Comparison of ENCODE assay signal across 2 cellular contexts in the genomic region with DNA sequence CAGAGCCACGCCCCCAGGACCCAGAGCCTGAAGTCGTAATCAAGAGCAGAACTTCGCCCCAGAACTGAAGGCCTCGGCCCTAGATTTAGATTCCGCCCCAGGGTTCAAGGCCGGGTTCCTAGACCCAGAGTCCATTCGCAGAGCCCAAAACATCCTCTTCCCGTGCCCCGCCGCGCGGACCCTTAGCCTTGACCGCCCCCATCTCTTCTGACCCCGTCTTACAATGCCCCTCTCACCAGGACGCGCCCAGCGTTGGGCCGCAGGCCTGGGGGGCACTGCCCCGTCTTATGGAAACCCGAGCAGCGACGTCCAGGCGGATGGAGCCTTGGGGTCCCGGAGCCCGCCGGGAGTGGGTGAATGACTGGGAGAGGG.
TF ChIP-seq lines count a peak whose summit lies in the region.

No MANE protein-coding gene starts in this region.

TF ChIP-seq in GM23338, 12 proteins besides CTCF, POLR2A, EP300 and RAD21 (continues in another document):
- TF ChIP-seq, protein P1, sequence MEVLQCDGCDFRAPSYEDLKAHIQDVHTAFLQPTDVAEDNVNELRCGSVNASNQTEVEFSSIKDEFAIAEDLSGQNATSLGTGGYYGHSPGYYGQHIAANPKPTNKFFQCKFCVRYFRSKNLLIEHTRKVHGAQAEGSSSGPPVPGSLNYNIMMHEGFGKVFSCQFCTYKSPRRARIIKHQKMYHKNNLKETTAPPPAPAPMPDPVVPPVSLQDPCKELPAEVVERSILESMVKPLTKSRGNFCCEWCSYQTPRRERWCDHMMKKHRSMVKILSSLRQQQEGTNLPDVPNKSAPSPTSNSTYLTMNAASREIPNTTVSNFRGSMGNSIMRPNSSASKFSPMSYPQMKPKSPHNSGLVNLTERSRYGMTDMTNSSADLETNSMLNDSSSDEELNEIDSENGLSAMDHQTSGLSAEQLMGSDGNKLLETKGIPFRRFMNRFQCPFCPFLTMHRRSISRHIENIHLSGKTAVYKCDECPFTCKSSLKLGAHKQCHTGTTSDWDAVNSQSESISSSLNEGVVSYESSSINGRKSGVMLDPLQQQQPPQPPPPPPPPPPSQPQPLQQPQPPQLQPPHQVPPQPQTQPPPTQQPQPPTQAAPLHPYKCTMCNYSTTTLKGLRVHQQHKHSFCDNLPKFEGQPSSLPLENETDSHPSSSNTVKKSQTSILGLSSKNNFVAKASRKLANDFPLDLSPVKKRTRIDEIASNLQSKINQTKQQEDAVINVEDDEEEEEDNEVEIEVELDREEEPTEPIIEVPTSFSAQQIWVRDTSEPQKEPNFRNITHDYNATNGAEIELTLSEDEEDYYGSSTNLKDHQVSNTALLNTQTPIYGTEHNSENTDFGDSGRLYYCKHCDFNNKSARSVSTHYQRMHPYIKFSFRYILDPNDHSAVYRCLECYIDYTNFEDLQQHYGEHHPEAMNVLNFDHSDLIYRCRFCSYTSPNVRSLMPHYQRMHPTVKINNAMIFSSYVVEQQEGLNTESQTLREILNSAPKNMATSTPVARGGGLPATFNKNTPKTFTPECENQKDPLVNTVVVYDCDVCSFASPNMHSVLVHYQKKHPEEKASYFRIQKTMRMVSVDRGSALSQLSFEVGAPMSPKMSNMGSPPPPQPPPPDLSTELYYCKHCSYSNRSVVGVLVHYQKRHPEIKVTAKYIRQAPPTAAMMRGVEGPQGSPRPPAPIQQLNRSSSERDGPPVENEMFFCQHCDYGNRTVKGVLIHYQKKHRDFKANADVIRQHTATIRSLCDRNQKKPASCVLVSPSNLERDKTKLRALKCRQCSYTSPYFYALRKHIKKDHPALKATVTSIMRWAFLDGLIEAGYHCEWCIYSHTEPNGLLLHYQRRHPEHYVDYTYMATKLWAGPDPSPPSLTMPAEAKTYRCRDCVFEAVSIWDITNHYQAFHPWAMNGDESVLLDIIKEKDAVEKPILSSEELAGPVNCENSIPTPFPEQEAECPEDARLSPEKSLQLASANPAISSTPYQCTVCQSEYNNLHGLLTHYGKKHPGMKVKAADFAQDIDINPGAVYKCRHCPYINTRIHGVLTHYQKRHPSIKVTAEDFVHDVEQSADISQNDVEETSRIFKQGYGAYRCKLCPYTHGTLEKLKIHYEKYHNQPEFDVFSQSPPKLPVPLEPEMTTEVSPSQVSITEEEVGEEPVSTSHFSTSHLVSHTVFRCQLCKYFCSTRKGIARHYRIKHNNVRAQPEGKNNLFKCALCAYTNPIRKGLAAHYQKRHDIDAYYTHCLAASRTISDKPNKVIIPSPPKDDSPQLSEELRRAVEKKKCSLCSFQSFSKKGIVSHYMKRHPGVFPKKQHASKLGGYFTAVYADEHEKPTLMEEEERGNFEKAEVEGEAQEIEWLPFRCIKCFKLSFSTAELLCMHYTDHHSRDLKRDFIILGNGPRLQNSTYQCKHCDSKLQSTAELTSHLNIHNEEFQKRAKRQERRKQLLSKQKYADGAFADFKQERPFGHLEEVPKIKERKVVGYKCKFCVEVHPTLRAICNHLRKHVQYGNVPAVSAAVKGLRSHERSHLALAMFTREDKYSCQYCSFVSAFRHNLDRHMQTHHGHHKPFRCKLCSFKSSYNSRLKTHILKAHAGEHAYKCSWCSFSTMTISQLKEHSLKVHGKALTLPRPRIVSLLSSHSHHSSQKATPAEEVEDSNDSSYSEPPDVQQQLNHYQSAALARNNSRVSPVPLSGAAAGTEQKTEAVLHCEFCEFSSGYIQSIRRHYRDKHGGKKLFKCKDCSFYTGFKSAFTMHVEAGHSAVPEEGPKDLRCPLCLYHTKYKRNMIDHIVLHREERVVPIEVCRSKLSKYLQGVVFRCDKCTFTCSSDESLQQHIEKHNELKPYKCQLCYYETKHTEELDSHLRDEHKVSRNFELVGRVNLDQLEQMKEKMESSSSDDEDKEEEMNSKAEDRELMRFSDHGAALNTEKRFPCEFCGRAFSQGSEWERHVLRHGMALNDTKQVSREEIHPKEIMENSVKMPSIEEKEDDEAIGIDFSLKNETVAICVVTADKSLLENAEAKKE (CRISPR knock-in tag; IDR thresholded peaks at IDR 0.05): no peak
- TF ChIP-seq NANOG (IDR thresholded peaks at IDR 0.05; ENCODE audit: borderline replicate concordance) (no peak), POLR2AphosphoS5 (IDR thresholded peaks at IDR 0.05; ENCODE audit: low read depth) (no peak), EZH2phosphoT487 (IDR thresholded peaks at IDR 0.05; ENCODE audit: unreplicated experiment) (no peak), ZNF114 (CRISPR knock-in tag; IDR thresholded peaks at IDR 0.05) (no peak), EZH2 (IDR thresholded peaks at IDR 0.05; ENCODE audit: low read depth, unreplicated experiment) (no peak), JUNB (IDR thresholded peaks at IDR 0.05; ENCODE audit: unreplicated experiment) (no peak), ZNF331 (CRISPR knock-in tag; IDR thresholded peaks at IDR 0.05; ENCODE audit: low read depth) (no peak)
- TF ChIP-seq, protein P2, sequence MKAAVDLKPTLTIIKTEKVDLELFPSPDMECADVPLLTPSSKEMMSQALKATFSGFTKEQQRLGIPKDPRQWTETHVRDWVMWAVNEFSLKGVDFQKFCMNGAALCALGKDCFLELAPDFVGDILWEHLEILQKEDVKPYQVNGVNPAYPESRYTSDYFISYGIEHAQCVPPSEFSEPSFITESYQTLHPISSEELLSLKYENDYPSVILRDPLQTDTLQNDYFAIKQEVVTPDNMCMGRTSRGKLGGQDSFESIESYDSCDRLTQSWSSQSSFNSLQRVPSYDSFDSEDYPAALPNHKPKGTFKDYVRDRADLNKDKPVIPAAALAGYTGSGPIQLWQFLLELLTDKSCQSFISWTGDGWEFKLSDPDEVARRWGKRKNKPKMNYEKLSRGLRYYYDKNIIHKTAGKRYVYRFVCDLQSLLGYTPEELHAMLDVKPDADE (IDR thresholded peaks at IDR 0.05): no peak
- TF ChIP-seq, protein P3, sequence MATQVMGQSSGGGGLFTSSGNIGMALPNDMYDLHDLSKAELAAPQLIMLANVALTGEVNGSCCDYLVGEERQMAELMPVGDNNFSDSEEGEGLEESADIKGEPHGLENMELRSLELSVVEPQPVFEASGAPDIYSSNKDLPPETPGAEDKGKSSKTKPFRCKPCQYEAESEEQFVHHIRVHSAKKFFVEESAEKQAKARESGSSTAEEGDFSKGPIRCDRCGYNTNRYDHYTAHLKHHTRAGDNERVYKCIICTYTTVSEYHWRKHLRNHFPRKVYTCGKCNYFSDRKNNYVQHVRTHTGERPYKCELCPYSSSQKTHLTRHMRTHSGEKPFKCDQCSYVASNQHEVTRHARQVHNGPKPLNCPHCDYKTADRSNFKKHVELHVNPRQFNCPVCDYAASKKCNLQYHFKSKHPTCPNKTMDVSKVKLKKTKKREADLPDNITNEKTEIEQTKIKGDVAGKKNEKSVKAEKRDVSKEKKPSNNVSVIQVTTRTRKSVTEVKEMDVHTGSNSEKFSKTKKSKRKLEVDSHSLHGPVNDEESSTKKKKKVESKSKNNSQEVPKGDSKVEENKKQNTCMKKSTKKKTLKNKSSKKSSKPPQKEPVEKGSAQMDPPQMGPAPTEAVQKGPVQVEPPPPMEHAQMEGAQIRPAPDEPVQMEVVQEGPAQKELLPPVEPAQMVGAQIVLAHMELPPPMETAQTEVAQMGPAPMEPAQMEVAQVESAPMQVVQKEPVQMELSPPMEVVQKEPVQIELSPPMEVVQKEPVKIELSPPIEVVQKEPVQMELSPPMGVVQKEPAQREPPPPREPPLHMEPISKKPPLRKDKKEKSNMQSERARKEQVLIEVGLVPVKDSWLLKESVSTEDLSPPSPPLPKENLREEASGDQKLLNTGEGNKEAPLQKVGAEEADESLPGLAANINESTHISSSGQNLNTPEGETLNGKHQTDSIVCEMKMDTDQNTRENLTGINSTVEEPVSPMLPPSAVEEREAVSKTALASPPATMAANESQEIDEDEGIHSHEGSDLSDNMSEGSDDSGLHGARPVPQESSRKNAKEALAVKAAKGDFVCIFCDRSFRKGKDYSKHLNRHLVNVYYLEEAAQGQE (IDR thresholded peaks at IDR 0.05; ENCODE audit: unreplicated experiment): no peak

TF ChIP-seq in K562, 482 proteins besides CTCF, POLR2A, EP300 and RAD21:
- TF ChIP-seq HBP1 (CRISPR knock-in tag; IDR thresholded peaks at IDR 0.05): no peak
- peak; percentile 14; the same call in 1 of the 2 replicates for TF ChIP-seq RBFOX2 (IDR thresholded peaks at IDR 0.05; ENCODE audit: low read depth, low read length)
- peak; percentile 65; the same call in 1 of the 2 replicates for TF ChIP-seq SP1 (CRISPR knock-in tag; IDR thresholded peaks at IDR 0.05)
- TF ChIP-seq ZNF24 (IDR thresholded peaks at IDR 0.05): no peak
- TF ChIP-seq, protein P4, sequence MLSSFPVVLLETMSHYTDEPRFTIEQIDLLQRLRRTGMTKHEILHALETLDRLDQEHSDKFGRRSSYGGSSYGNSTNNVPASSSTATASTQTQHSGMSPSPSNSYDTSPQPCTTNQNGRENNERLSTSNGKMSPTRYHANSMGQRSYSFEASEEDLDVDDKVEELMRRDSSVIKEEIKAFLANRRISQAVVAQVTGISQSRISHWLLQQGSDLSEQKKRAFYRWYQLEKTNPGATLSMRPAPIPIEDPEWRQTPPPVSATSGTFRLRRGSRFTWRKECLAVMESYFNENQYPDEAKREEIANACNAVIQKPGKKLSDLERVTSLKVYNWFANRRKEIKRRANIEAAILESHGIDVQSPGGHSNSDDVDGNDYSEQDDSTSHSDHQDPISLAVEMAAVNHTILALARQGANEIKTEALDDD (IDR thresholded peaks at IDR 0.05): no peak
- no peak for TF ChIP-seq ZNF408 (CRISPR knock-in tag; IDR thresholded peaks at IDR 0.05; ENCODE audit: low read depth)
- 0 out of 2 replicates have a peak, but pooled peaks have one; percentile 42 for TF ChIP-seq TCF7 (IDR thresholded peaks at IDR 0.05; ENCODE audit: borderline replicate concordance)
- peak; percentile 6; the same call in 1 of the 2 replicates for TF ChIP-seq PHF8 (IDR thresholded peaks at IDR 0.05; ENCODE audit: borderline replicate concordance, low read length)
- TF ChIP-seq, protein P5, sequence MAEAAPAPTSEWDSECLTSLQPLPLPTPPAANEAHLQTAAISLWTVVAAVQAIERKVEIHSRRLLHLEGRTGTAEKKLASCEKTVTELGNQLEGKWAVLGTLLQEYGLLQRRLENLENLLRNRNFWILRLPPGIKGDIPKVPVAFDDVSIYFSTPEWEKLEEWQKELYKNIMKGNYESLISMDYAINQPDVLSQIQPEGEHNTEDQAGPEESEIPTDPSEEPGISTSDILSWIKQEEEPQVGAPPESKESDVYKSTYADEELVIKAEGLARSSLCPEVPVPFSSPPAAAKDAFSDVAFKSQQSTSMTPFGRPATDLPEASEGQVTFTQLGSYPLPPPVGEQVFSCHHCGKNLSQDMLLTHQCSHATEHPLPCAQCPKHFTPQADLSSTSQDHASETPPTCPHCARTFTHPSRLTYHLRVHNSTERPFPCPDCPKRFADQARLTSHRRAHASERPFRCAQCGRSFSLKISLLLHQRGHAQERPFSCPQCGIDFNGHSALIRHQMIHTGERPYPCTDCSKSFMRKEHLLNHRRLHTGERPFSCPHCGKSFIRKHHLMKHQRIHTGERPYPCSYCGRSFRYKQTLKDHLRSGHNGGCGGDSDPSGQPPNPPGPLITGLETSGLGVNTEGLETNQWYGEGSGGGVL (CRISPR knock-in tag; IDR thresholded peaks at IDR 0.05): no peak
- TF ChIP-seq HMGN3 (IDR thresholded peaks at IDR 0.05; ENCODE audit: borderline replicate concordance, extremely low read depth, insufficient read length, low read depth, low read length): peak; percentile 3
- peak; percentile 10 to 33; a peak in 2 of 4 replicates for TF ChIP-seq NRF1 (conservative IDR thresholded peaks at IDR 0.05 in 1 of 2, IDR thresholded peaks at IDR 0.05 in 1 of 2)
- no peak for TF ChIP-seq SIRT6 (IDR thresholded peaks at IDR 0.05; ENCODE audit: low read depth, low read length)
- TF ChIP-seq TAL1 (IDR thresholded peaks at IDR 0.05): no peak
- no peak for TF ChIP-seq ZBTB7A (IDR thresholded peaks at IDR 0.05; ENCODE audit: borderline replicate concordance, control insufficient read depth, low read depth, low read length)
- 0 out of 4 replicates have a peak, but pooled peaks of 1 of the 2 experiments have one; percentile 11 for TF ChIP-seq MAZ (CRISPR knock-in tag; conservative IDR thresholded peaks at IDR 0.05 in 1 of 2, IDR thresholded peaks at IDR 0.05 in 1 of 2)
- peak; percentile 9; the same call in 1 of the 2 replicates for TF ChIP-seq POLR2G (IDR thresholded peaks at IDR 0.05; ENCODE audit: low read depth, low read length)
- 0 out of 2 replicates have a peak, but pooled peaks have one; percentile 14 for TF ChIP-seq ZNF431 (CRISPR knock-in tag; IDR thresholded peaks at IDR 0.05)
- peak; percentile 78 for TF ChIP-seq ZFX (CRISPR knock-in tag; IDR thresholded peaks at IDR 0.05)
